In genomic region chr4:125811892-125812291, GRCh38 we compare ENCODE assay signal across 27 cellular contexts.
"Had no signal": no experiment of that assay in that cellular context is flagged by ENCODE, and none has a peak within 500 bp of the region (broad histone marks: within the 10 kb centered on the region; RNA-seq: fewer than 3 reads in every experiment).

No MANE protein-coding gene starts in this region.

- H3K27me3 ChIP-seq: stomach, suprapubic skin, testis, thyroid gland, tibial artery, tibial nerve, transverse colon, upper lobe of left lung, upper lobe of right lung, uterus, vagina had no signal

- DNase-seq: stimulated activated CD4-positive, alpha-beta T cell treated with anti-CD3 and anti-CD28 coated beads, Interleukin-2, amount 100 ng/mL, for 48 hours; stimulated activated CD4-positive, alpha-beta T cell treated with anti-CD3 and anti-CD28 coated beads, Interleukin-4, amount 100 ng/mL, for 1 hour; stimulated activated CD4-positive, alpha-beta T cell treated with anti-CD3 and anti-CD28 coated beads, Interleukin-4, amount 100 ng/mL, for 24 hours; stimulated activated CD4-positive, alpha-beta T cell treated with anti-CD3 and anti-CD28 coated beads, Interleukin-4, amount 100 ng/mL, for 4 hours; stimulated activated CD8-positive, alpha-beta memory T cell treated with anti-CD3 and anti-CD28 coated beads, Interleukin-4, amount 100 ng/mL, for 48 hours; stimulated activated naive B cell treated with anti-CD40 and anti-IgM and Interleukin-4, amounts not matched to agents 10 μg/mL and 1 μg/mL and 100 μg/mL, for 72 hours; stimulated activated naive CD4-positive, alpha-beta T cell; stimulated activated naive CD4-positive, alpha-beta T cell treated with Interleukin-2 at 50 U/mL for 16 hours; stimulated activated naive CD8-positive, alpha-beta T cell treated with anti-CD3 and anti-CD28 coated beads, Interleukin-15, amount 100 ng/mL, for 72 hours; stimulated activated naive CD8-positive, alpha-beta T cell treated with anti-CD3 and anti-CD28 coated beads, Interleukin-15, Interleukin-2, amounts not matched to agents 100 U/mL and 50 U/mL, for 24 hours; stomach; substantia nigra; testis; thyroid gland; tibial artery; transverse colon; trophoblast cell; upper lobe of left lung; upper lobe of right lung; uterus had no signal

- H3K9me3 ChIP-seq: stomach, suprapubic skin, testis, thoracic aorta, thyroid gland, tibial artery, tibial nerve, transverse colon, upper lobe of left lung, upper lobe of right lung, uterus, vagina had no signal

- H3K4me1 ChIP-seq: stomach, suprapubic skin, testis, thyroid gland, tibial nerve, transverse colon, upper lobe of left lung, upper lobe of right lung, uterus, vagina had no signal

- H3K36me3 ChIP-seq: stomach, suprapubic skin, thoracic aorta, thyroid gland, tibial artery, tibial nerve, transverse colon, upper lobe of left lung, upper lobe of right lung, uterus, vagina had no signal

- ATAC-seq: stimulated activated effector memory CD8-positive, alpha-beta T cell treated with anti-CD3 and anti-CD28 coated beads, Interleukin-12 subunit alpha, Interleukin-12 subunit beta, amount 100 ng/mL, for 72 hours; stimulated activated memory B cell treated with anti-CD40 and anti-IgM and Interleukin-4, amounts not matched to agents 10 μg/mL and 1 μg/mL and 100 μg/mL, for 72 hours; stimulated activated naive B cell treated with anti-CD40 and anti-IgM and Interleukin-4, amounts not matched to agents 10 μg/mL and 1 μg/mL and 100 μg/mL, for 72 hours; stimulated activated naive CD8-positive, alpha-beta T cell treated with anti-CD3 and anti-CD28 coated beads, Interleukin-15, amount 100 ng/mL, for 72 hours; stimulated activated naive CD8-positive, alpha-beta T cell treated with anti-CD3 and anti-CD28 coated beads, Interleukin-15, Interleukin-2, amounts not matched to agents 100 U/mL and 50 U/mL, for 24 hours; upper lobe of right lung had no signal

- FAIRE-seq: urothelium cell line had no signal

- H3K4me3 ChIP-seq: stomach, suprapubic skin, testis, thoracic aorta, thyroid gland, tibial artery, tibial nerve, transverse colon, upper lobe of left lung, upper lobe of right lung, uterus, vagina had no signal

- H3K27ac ChIP-seq: stomach, suprapubic skin, testis, thoracic aorta, thyroid gland, tibial artery, tibial nerve, transverse colon, upper lobe of left lung, upper lobe of right lung, uterus, vagina had no signal
